9 cellular contexts compared by ENCODE assay signal in the genomic region with DNA sequence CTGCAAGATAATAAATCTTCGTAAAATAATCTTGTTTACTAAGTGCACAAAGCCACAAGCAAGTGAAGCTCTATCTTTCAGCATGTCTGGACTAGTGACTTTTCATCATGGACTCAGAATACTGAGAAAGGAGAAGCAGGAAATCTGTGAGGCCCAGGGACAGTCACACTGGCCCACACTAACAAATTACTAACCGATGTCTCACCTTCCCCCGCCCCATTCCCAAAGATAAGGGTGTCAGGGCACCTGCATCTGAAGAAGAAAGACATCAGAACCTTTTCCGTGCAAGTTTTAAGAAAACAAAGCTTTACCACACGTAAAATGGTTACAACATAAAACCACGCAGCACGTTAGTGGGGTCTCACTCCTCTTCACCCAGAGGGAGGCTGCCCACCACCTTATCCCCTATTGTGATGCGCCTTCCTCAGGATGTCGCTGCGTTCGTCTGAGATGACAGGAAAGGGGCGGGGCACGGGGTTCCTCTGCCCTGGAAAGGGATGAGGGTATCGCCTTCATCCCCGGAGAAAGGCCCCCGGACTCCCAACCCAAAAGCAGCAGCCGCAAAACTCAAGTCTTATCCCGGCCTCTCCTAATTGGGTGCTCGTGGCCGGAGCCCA. TPM values are rescaled to one million over a fixed set of nuclear protein-coding genes. Genes with fewer than 3 reads are reported as not detected.
DNase-seq lines count a peak whose midpoint lies in the region; ATAC-seq and TF ChIP-seq lines count a peak whose summit lies in the region.
"Had no signal": no experiment of that assay in that cellular context is flagged by ENCODE, and none has a peak within 500 bp of the region (broad histone marks: within the 10 kb centered on the region; RNA-seq: fewer than 3 reads in every experiment).

No MANE protein-coding gene starts in this region.

- WGBS in neuronal stem cell (ENCODE audit: extremely low coverage in 2 of 2, insufficient read length in 2 of 2, insufficient replicate concordance in 1 of 2), 2 donors: no CpG with 5 or more reads among the region's 20 CpGs

- H2AK5ac ChIP-seq in neuronal stem cell (ENCODE audit: low read depth, low read length): no peak overlapping the region

- H3K9me3 ChIP-seq in neuronal stem cell (replicated peaks in 1 of 2; ENCODE audit: control insufficient read depth in 2 of 2, insufficient read depth in 1 of 2, low read depth in 1 of 2, low read length in 2 of 2): no peaks in the 10 kb centered on the region
- no peaks in the 10 kb centered on the region for H3K9me3 ChIP-seq in thoracic aorta

- H4K8ac ChIP-seq in neuronal stem cell (ENCODE audit: low read depth, low read length): no peak overlapping the region

- H3K27me3 ChIP-seq in neuronal stem cell (ENCODE audit: control insufficient read depth in 3 of 3, insufficient read depth in 3 of 3, low read depth in 1 of 3, low read length in 3 of 3) (no peaks in the 10 kb centered on the region), thoracic aorta (replicated peaks; ENCODE audit: insufficient read depth) (no peaks in the 10 kb centered on the region)

- H3K4me3 ChIP-seq in foreskin fibroblast (ENCODE audit: low read depth in 1 of 2, low read length in 2 of 2): peak overlapping the region; percentile 86 to 95
- peak overlapping the region; percentile 87 to 99 for H3K4me3 ChIP-seq in neuronal stem cell (ENCODE audit: low read length in 2 of 2)
- peak overlapping the region; percentile 85 for H3K4me3 ChIP-seq in thoracic aorta

- H2AFZ ChIP-seq in neuronal stem cell (ENCODE audit: low read length): peak overlapping the region; percentile 100

- H2BK15ac ChIP-seq in neuronal stem cell (ENCODE audit: low read length): no peak overlapping the region

- no peak overlapping the region for H2BK12ac ChIP-seq in neuronal stem cell (ENCODE audit: low read length)

- peak overlapping the region; percentile 83 for H3K27ac ChIP-seq in neuronal stem cell (replicated peaks; ENCODE audit: low read length)
- H3K27ac ChIP-seq in thoracic aorta: peak overlapping the region; percentile 83 to 86

- H3K14ac ChIP-seq in neuronal stem cell (ENCODE audit: low read length): peak overlapping the region; percentile 79

- H3K36me3 ChIP-seq in neuronal stem cell (replicated peaks in 1 of 2; ENCODE audit: control insufficient read depth in 2 of 2, insufficient read depth in 2 of 2, low read length in 2 of 2): no peaks in the 10 kb centered on the region
- no peaks in the 10 kb centered on the region for H3K36me3 ChIP-seq in thoracic aorta

- peaks cover 4 to 7% of the 10 kb centered on the region in 2 donors for H3K4me1 ChIP-seq in neuronal stem cell (ENCODE audit: control insufficient read depth in 2 of 2, insufficient read depth in 1 of 2, low read depth in 1 of 2, low read length in 2 of 2)
- peaks cover 15 to 28% of the 10 kb centered on the region in 2 donors for H3K4me1 ChIP-seq in thoracic aorta (ENCODE audit: control insufficient read depth in 1 of 2, low read depth in 2 of 2)

- peak overlapping the region; percentile 93 for H3K18ac ChIP-seq in neuronal stem cell (ENCODE audit: low read length)

- H3K4ac ChIP-seq in neuronal stem cell (ENCODE audit: low read length): no peak overlapping the region

- H3K4me2 ChIP-seq in neuronal stem cell (ENCODE audit: insufficient read depth, low read length, poor library complexity, severe bottlenecking): peak overlapping the region; percentile 65

- peak overlapping the region; percentile 84 for H3K9ac ChIP-seq in neuronal stem cell (ENCODE audit: low read depth, low read length, poor library complexity)

- H2BK5ac ChIP-seq in neuronal stem cell (ENCODE audit: low read length): no peak overlapping the region

- no peaks in the 10 kb centered on the region for H3K79me1 ChIP-seq in neuronal stem cell (ENCODE audit: low read depth, low read length)

- no peak overlapping the region for H2BK120ac ChIP-seq in neuronal stem cell (ENCODE audit: low read depth, low read length)

- ATAC-seq in GM19455 (IDR thresholded peaks at IDR 0.05; ENCODE audit: unreplicated experiment) (peak; percentile 49), HG03565 (IDR thresholded peaks at IDR 0.05; ENCODE audit: unreplicated experiment) (peak; percentile 10), thoracic aorta (ENCODE audit: insufficient number of reproducible peaks, low FRiP score, low read depth) (peak; percentile 3)

- TF ChIP-seq CTCF in foreskin fibroblast (IDR thresholded peaks at IDR 0.05; ENCODE audit: low read depth, low read length) (no peak), thoracic aorta (IDR thresholded peaks at IDR 0.05) (no peak)

- no peak overlapping the region for H4K91ac ChIP-seq in neuronal stem cell (ENCODE audit: low read depth, low read length, poor library complexity)

- H3K23ac ChIP-seq in neuronal stem cell (ENCODE audit: low read depth, low read length, poor library complexity): peak overlapping the region; percentile 92

- peak; percentile 26 for DNase-seq in COLO829 (ENCODE audit: low spot score)
- peak; percentile 69 for DNase-seq in OCI-M1 (lab: John Stamatoyannopoulos, UW)
- DNase-seq in activated T-helper 1 cell treated with anti-CD3 and anti-CD28 coated beads, Interleukin-2, amount 50 U/mL, for 16 hours (ENCODE audit: low read depth in 1 of 2, low spot score in 1 of 2): peak; percentile 30 to 39
- DNase-seq in foreskin fibroblast: peak; percentile 25 to 60
- peak; percentile 51 for DNase-seq in neuronal stem cell (ENCODE audit: low spot score)
- DNase-seq in thoracic aorta (ENCODE audit: low spot score): peak; percentile 11

RNA-seq across cellular contexts. Expression of gene BTBD10, which starts 0.6 kb away (rescaled TPM):
- polyA plus RNA-seq in neuronal stem cell (2013, experiment 1 of 2): 20.7 TPM
- 19.8 TPM for polyA plus RNA-seq in neuronal stem cell (2013, experiment 2 of 2)
- total RNA-seq in thoracic aorta: 10 to 100 TPM; 24.5 to 36.7 TPM

RNA-seq across cellular contexts. Expression of gene PTH, which starts 33.4 kb away (rescaled TPM):
- not detected for polyA plus RNA-seq in neuronal stem cell (2013, experiment 1 of 2)
- not detected for polyA plus RNA-seq in neuronal stem cell (2013, experiment 2 of 2)
- not detected for total RNA-seq in thoracic aorta
- total RNA-seq: dermis microvascular lymphatic vessel endothelial cell had no signal

Comparison
In these comparisons a context has a peak if more than half of its experiments do, and no peak if none do; other contexts are left out.
1. Peak in every context shown above with its lines: DNase-seq, ATAC-seq, H3K4me3 ChIP-seq and H3K27ac ChIP-seq.
2. DNase-seq: peak in every context shown above with its lines; median percentile 69 in OCI-M1; 51 in neuronal stem cell; 42 in foreskin fibroblast; 34 in activated T-helper 1 cell treated with anti-CD3 and anti-CD28 coated beads, Interleukin-2, amount 50 U/mL, for 16 hours; 26 in COLO829; 11 in thoracic aorta.